ENCODE assay signal across 1 cellular context in the genomic region with DNA sequence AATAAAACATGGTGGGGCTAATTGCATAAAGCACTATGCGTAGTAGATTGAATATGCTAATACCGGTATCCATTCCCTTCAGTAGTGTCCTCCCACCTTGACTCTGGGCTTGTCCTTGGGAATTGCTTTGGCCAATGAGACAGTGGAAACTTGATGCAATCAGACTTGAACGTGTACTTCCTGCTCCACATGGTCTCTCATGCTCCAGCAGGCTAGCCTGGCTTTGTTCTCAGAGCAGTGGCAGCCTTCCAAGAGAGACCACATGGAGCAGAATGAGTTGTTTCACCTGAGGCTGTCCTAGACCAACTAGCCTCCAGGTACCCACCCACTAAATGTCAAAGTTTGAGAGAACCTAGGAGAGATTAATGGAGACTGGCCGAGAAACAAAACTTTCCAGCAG.
TF ChIP-seq lines count a peak whose summit lies in the region.

No MANE protein-coding gene starts in this region.

TF ChIP-seq in H1, 55 proteins besides CTCF, POLR2A, EP300 and RAD21:
- TF ChIP-seq JUN (IDR thresholded peaks at IDR 0.05; ENCODE audit: low read depth, low read length): no peak
- TF ChIP-seq BACH1 (IDR thresholded peaks at IDR 0.05; ENCODE audit: low read length): no peak
- TF ChIP-seq RNF2 (IDR thresholded peaks at IDR 0.05; ENCODE audit: borderline replicate concordance, low read depth, low read length, missing control alignments, poor library complexity, severe bottlenecking): no peak
- no peak for TF ChIP-seq HDAC2 (IDR thresholded peaks at IDR 0.05; ENCODE audit: borderline replicate concordance in 1 of 2, low read depth in 2 of 2, low read length in 2 of 2)
- TF ChIP-seq ZNF274 (IDR thresholded peaks at IDR 0.05; ENCODE audit: borderline replicate concordance, extremely low read depth, low read length): no peak
- TF ChIP-seq EGR1 (IDR thresholded peaks at IDR 0.05; ENCODE audit: borderline replicate concordance, low read depth, low read length): no peak
- TF ChIP-seq, protein P1, sequence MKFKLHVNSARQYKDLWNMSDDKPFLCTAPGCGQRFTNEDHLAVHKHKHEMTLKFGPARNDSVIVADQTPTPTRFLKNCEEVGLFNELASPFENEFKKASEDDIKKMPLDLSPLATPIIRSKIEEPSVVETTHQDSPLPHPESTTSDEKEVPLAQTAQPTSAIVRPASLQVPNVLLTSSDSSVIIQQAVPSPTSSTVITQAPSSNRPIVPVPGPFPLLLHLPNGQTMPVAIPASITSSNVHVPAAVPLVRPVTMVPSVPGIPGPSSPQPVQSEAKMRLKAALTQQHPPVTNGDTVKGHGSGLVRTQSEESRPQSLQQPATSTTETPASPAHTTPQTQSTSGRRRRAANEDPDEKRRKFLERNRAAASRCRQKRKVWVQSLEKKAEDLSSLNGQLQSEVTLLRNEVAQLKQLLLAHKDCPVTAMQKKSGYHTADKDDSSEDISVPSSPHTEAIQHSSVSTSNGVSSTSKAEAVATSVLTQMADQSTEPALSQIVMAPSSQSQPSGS (IDR thresholded peaks at IDR 0.05; ENCODE audit: low read length): no peak
- TF ChIP-seq CEBPB (IDR thresholded peaks at IDR 0.05; ENCODE audit: low read depth, low read length): no peak
- TF ChIP-seq MAFK (IDR thresholded peaks at IDR 0.05; ENCODE audit: low read depth, low read length): no peak
- no peak for TF ChIP-seq SIRT6 (IDR thresholded peaks at IDR 0.05; ENCODE audit: low read length)
- TF ChIP-seq CREB1 (IDR thresholded peaks at IDR 0.05): no peak
- no peak for TF ChIP-seq JUND (IDR thresholded peaks at IDR 0.05; ENCODE audit: low read length)
- TF ChIP-seq ASH2L (IDR thresholded peaks at IDR 0.05; ENCODE audit: low read length): no peak
